In genomic region chr10:62810131-62810530, GRCh38 we compare ENCODE assay signal across 22 cellular contexts. TPM values are rescaled to one million over a fixed set of nuclear protein-coding genes. Genes with fewer than 3 reads are reported as not detected.
DNase-seq lines count a peak whose midpoint lies in the region; ATAC-seq, FAIRE-seq and TF ChIP-seq lines count a peak whose summit lies in the region.
"Had no signal": no experiment of that assay in that cellular context is flagged by ENCODE, and none has a peak within 500 bp of the region (broad histone marks: within the 10 kb centered on the region; RNA-seq: fewer than 3 reads in every experiment).

No MANE protein-coding gene starts in this region.

- H3K4me1 Mint-ChIP-seq in activated T-cell treated with anti-CD3 and anti-CD28 coated beads, Interleukin-2, amount 50 U/mL, for 24 hours (ENCODE audit: low read depth), result peaks cover 81% of the 10 kb centered on the region
- H3K4me1 Mint-ChIP-seq in activated T-helper 17 cell treated with anti-CD3 and anti-CD28 coated beads, Interleukin-2, amount 50 U/mL, for 72 hours, result peaks cover 63% of the 10 kb centered on the region
- peaks cover 62 to 77% (median 66%) of the 10 kb centered on the region in 3 donors for H3K4me1 Mint-ChIP-seq in T-cell

- WGBS in smooth muscle cell (ENCODE audit: low lambda C conversion rate), result 52% methylated on average over 4 of the region's 4 CpGs

- no peak for TF ChIP-seq CTCF in smooth muscle cell (IDR thresholded peaks at IDR 0.05; ENCODE audit: borderline replicate concordance, insufficient read depth, poor library complexity, severe bottlenecking)
- TF ChIP-seq CTCF in kidney (IDR thresholded peaks at IDR 0.05; ENCODE audit: borderline replicate concordance, extremely low read depth, insufficient read depth), result no peak

- H3K9me3 Mint-ChIP-seq in activated T-cell treated with anti-CD3 and anti-CD28 coated beads, Interleukin-2, amount 50 U/mL, for 24 hours, result no peaks in the 10 kb centered on the region
- no peaks in the 10 kb centered on the region for H3K9me3 Mint-ChIP-seq in activated T-helper 17 cell treated with anti-CD3 and anti-CD28 coated beads, Interleukin-2, amount 50 U/mL, for 72 hours
- no peaks in the 10 kb centered on the region for H3K9me3 Mint-ChIP-seq in T-cell
- H3K9me3 Mint-ChIP-seq: CD4-positive, alpha-beta memory T cell; GM23338 had no signal

- peak overlapping the region; percentile 54 for H3K27ac ChIP-seq in smooth muscle cell (ENCODE audit: low read depth)
- no peak overlapping the region for H3K27ac ChIP-seq in kidney (ENCODE audit: low read depth in 2 of 2, low read length in 2 of 2)

- H3K9me3 ChIP-seq in smooth muscle cell (replicated peaks; ENCODE audit: low read depth) (no peaks in the 10 kb centered on the region), kidney (ENCODE audit: control insufficient read depth in 1 of 2, low read length in 2 of 2) (no peaks in the 10 kb centered on the region)
- H3K9me3 ChIP-seq: BE2C, MG63 had no signal

- no peak overlapping the region for H3K27ac Mint-ChIP-seq in activated T-cell treated with anti-CD3 and anti-CD28 coated beads, Interleukin-2, amount 50 U/mL, for 24 hours
- H3K27ac Mint-ChIP-seq in activated T-helper 17 cell treated with anti-CD3 and anti-CD28 coated beads, Interleukin-2, amount 50 U/mL, for 72 hours, result no peak overlapping the region
- H3K27ac Mint-ChIP-seq in T-cell, result no peak overlapping the region
- H3K27ac Mint-ChIP-seq: GM23338 had no signal

- DNase-seq in activated T-cell treated with anti-CD3 and anti-CD28 coated beads, Interleukin-2, amount 50 U/mL, for 24 hours, result no peak
- DNase-seq in activated T-cell treated with anti-CD3 and anti-CD28 coated beads for 4 hours, result no peak
- no peak for DNase-seq in GM12891 (ENCODE audit: insufficient read length, low spot score)
- DNase-seq in smooth muscle cell (lab: John Stamatoyannopoulos, UW; ENCODE audit: unreplicated experiment), result no peak
- no peak for DNase-seq in kidney
- DNase-seq in T-cell, result no peak
- DNase-seq: BE2C; CD4-positive, alpha-beta memory T cell; DMS53; HCEC 1CT; IMR-90; Kasumi-1; MG63; NCI-H1105 treated with DMSO at 0.1 percent for 48 hours; NCI-H1694; NCI-H2081 treated with DMSO at 0.1 percent for 48 hours; NCI-H748 treated with DMSO at 0.1 percent for 48 hours; SHP77 treated with DMSO at 0.1 percent for 48 hours had no signal

- H3K79me2 ChIP-seq in smooth muscle cell (ENCODE audit: low read depth), result peaks cover 71% of the 10 kb centered on the region

- H3K27me3 ChIP-seq in smooth muscle cell (ENCODE audit: low read depth), result no peaks in the 10 kb centered on the region

- H4K20me1 ChIP-seq in smooth muscle cell (ENCODE audit: low read depth), result peaks cover 92% of the 10 kb centered on the region

- H3K4me3 ChIP-seq in smooth muscle cell (no peak overlapping the region), kidney (ENCODE audit: low read length in 2 of 2) (no peak overlapping the region)
- H3K4me3 ChIP-seq: GM23338, MG63 had no signal

- no peaks in the 10 kb centered on the region for H3K27me3 Mint-ChIP-seq in activated T-cell treated with anti-CD3 and anti-CD28 coated beads, Interleukin-2, amount 50 U/mL, for 24 hours
- H3K27me3 Mint-ChIP-seq in activated T-helper 17 cell treated with anti-CD3 and anti-CD28 coated beads, Interleukin-2, amount 50 U/mL, for 72 hours, result no peaks in the 10 kb centered on the region
- peaks cover 0 to 13% of the 10 kb centered on the region in 2 donors for H3K27me3 Mint-ChIP-seq in T-cell

- POLR2A ChIA-PET in T-cell (lab: Charles Lee), result no interaction called here

- intact Hi-C loops in kidney (cut with DNase I), result no loop called here

- H3F3A ChIP-seq in smooth muscle cell (ENCODE audit: low read depth), result peaks cover 4% of the 10 kb centered on the region

- H3K36me3 Mint-ChIP-seq in activated T-cell treated with anti-CD3 and anti-CD28 coated beads, Interleukin-2, amount 50 U/mL, for 24 hours (ENCODE audit: low read depth), result peaks cover 95% of the 10 kb centered on the region
- peaks cover 96% of the 10 kb centered on the region for H3K36me3 Mint-ChIP-seq in activated T-helper 17 cell treated with anti-CD3 and anti-CD28 coated beads, Interleukin-2, amount 50 U/mL, for 72 hours (ENCODE audit: low read depth)
- H3K36me3 Mint-ChIP-seq in T-cell, result peaks cover 8% of the 10 kb centered on the region

- H2AFZ ChIP-seq in smooth muscle cell (ENCODE audit: low read depth), result no peak overlapping the region
- H2AFZ ChIP-seq: GM23338 had no signal

- H3K36me3 ChIP-seq in smooth muscle cell (ENCODE audit: low read depth) (no peaks in the 10 kb centered on the region), kidney (ENCODE audit: control insufficient read depth in 1 of 2, insufficient read depth in 2 of 2, low read length in 2 of 2) (no peaks in the 10 kb centered on the region)

- CTCF ChIA-PET in T-cell (lab: Charles Lee), result interaction anchor here in 1 of 2 donors (0.6 to 1.2 kb wide), 2 partner anchors 25 to 77 kb away, joined by 3 read pairs; no protein-coding TSS in a partner anchor

- H3K4me2 ChIP-seq in smooth muscle cell, result no peak overlapping the region
- H3K4me2 ChIP-seq: GM23338 had no signal

- H3K4me3 Mint-ChIP-seq in activated T-cell treated with anti-CD3 and anti-CD28 coated beads, Interleukin-2, amount 50 U/mL, for 24 hours, result peak overlapping the region; percentile 23
- peak overlapping the region; percentile 93 for H3K4me3 Mint-ChIP-seq in activated T-helper 17 cell treated with anti-CD3 and anti-CD28 coated beads, Interleukin-2, amount 50 U/mL, for 72 hours
- no peak overlapping the region for H3K4me3 Mint-ChIP-seq in T-cell
- H3K4me3 Mint-ChIP-seq: CD4-positive, alpha-beta memory T cell; GM23338 had no signal

- ATAC-seq in activated T-helper 17 cell treated with anti-CD3 and anti-CD28 coated beads, Interleukin-2, amount 50 U/mL, for 72 hours (replicated peaks), result no peak
- no peak for ATAC-seq in T-cell (replicated peaks in 1 of 4)
- ATAC-seq: GM23338 had no signal

- FAIRE-seq in GM12891 (lab: Jason Lieb, UNC), result no peak
- FAIRE-seq in kidney (lab: Jason Lieb, UNC), result no peak
- FAIRE-seq: GM18507, HTR-8/SVneo had no signal

- no peak for TF ChIP-seq POLR2A in GM12891 (IDR thresholded peaks at IDR 0.05; ENCODE audit: low read depth, low read length)

- H3K4me1 ChIP-seq in smooth muscle cell (ENCODE audit: low read depth) (peaks cover 25% of the 10 kb centered on the region), kidney (ENCODE audit: control insufficient read depth in 1 of 2, insufficient read depth in 1 of 2, low read depth in 1 of 2, low read length in 2 of 2) (peaks cover 9 to 14% of the 10 kb centered on the region in 2 donors)
- H3K4me1 ChIP-seq: BE2C had no signal

- H3K9ac ChIP-seq in smooth muscle cell (ENCODE audit: low read depth), result no peak overlapping the region
- no peak overlapping the region for H3K9ac ChIP-seq in kidney (ENCODE audit: low read length in 2 of 2)

TF ChIP-seq in GM12891, 5 proteins besides CTCF, POLR2A, EP300 and RAD21:
- peak; percentile 53; the same call in 1 of the 2 replicates for TF ChIP-seq POLR2AphosphoS5 (IDR thresholded peaks at IDR 0.05; ENCODE audit: low read depth, low read length)
- no peak for TF ChIP-seq TAF1 (IDR thresholded peaks at IDR 0.05; ENCODE audit: low read depth, low read length)
- TF ChIP-seq PAX5 (IDR thresholded peaks at IDR 0.05; ENCODE audit: insufficient read depth, low read length, severe bottlenecking), result no peak
- no peak for TF ChIP-seq POU2F2 (IDR thresholded peaks at IDR 0.05; ENCODE audit: low read depth, low read length)
- TF ChIP-seq SPI1 (IDR thresholded peaks at IDR 0.05; ENCODE audit: low read depth, low read length), result no peak
TF ChIP-seq in GM12891: peak in this region for 1.

RNA-seq across cellular contexts. Expression of gene ADO, which starts 5.6 kb away (rescaled TPM):
- polyA plus RNA-seq in GM12891 (2012; ENCODE audit: low read depth, missing spikeins), result 18.6 TPM
- total RNA-seq in activated T-helper 17 cell treated with anti-CD3 and anti-CD28 coated beads, Interleukin-2, amount 50 U/mL, for 72 hours, result 10 to 100 TPM; 11.5 to 15.4 TPM
- 29.8 and 32.4 TPM in 2 replicates for total RNA-seq in smooth muscle cell
- 11.6 and 11.9 TPM in 2 replicates for polyA plus RNA-seq in smooth muscle cell
- 18.5 TPM for total RNA-seq in kidney
- polyA plus RNA-seq in kidney (ENCODE audit: insufficient read depth, low read depth, low replicate concordance), result 13.0 TPM
- 10 to 100 TPM; 10.5 to 17.5 (median 15.6) TPM for total RNA-seq in T-cell

RNA-seq across cellular contexts. Expression of gene EGR2, which starts 6.0 kb away (rescaled TPM):
- polyA plus RNA-seq in GM12891 (2012; ENCODE audit: low read depth, missing spikeins), result 54.7 TPM
- 10 to 100 TPM in 1 of 2 donors, 1 to 10 TPM in 1; 5.5 to 94.4 TPM for total RNA-seq in activated T-helper 17 cell treated with anti-CD3 and anti-CD28 coated beads, Interleukin-2, amount 50 U/mL, for 72 hours
- total RNA-seq in smooth muscle cell (209 and 255 TPM in 2 replicates), kidney (1.6 TPM), T-cell (1 to 10 TPM in 4 of 5 donors, under 1 TPM in 1; 0.90 to 2.7 (median 2.5) TPM)
- polyA plus RNA-seq in smooth muscle cell (277 and 433 TPM in 2 replicates), kidney (ENCODE audit: insufficient read depth, low read depth, low replicate concordance) (0.30 TPM)

Comparison
In these comparisons a context has a peak if more than half of its experiments do, and no peak if none do; other contexts are left out.
1. H3K4me3 Mint-ChIP-seq: peak in activated T-cell treated with anti-CD3 and anti-CD28 coated beads, Interleukin-2, amount 50 U/mL, for 24 hours (single experiment) and activated T-helper 17 cell treated with anti-CD3 and anti-CD28 coated beads, Interleukin-2, amount 50 U/mL, for 72 hours (single experiment); none in T-cell (0 of 3).